27 cellular contexts compared by ENCODE assay signal in genomic region chr11:133836076-133836548, GRCh38. TPM values are rescaled to one million over a fixed set of nuclear protein-coding genes. Genes with fewer than 3 reads are reported as not detected.
DNase-seq lines count a peak whose midpoint lies in the region; FAIRE-seq and TF ChIP-seq lines count a peak whose summit lies in the region.
"Had no signal": no experiment of that assay in that cellular context is flagged by ENCODE, and none has a peak within 500 bp of the region (broad histone marks: within the 10 kb centered on the region; RNA-seq: fewer than 3 reads in every experiment).

No MANE protein-coding gene starts in this region.

- H3K14ac ChIP-seq in H1 (ENCODE audit: insufficient read length) (no peak overlapping the region), neuronal stem cell (ENCODE audit: low read length) (no peak overlapping the region)

- H3K4me2 ChIP-seq in H1 (ENCODE audit: insufficient read depth in 1 of 2, low read depth in 2 of 2, low read length in 2 of 2) (no peak overlapping the region), neuronal stem cell (ENCODE audit: insufficient read depth, low read length, poor library complexity, severe bottlenecking) (no peak overlapping the region)
- H3K4me2 ChIP-seq: PC-9 had no signal

- H3K9ac ChIP-seq in H1 (replicated peaks in 1 of 4; ENCODE audit: extremely low read depth in 1 of 4, low read depth in 3 of 4, low read length in 3 of 4) (no peak overlapping the region), neuronal stem cell (ENCODE audit: low read depth, low read length, poor library complexity) (no peak overlapping the region)

- peak overlapping the region; percentile 32; the same call in 1 of the 2 replicates for H3K18ac ChIP-seq in H1 (ENCODE audit: extremely low read depth, low read length)
- no peak overlapping the region for H3K18ac ChIP-seq in neuronal stem cell (ENCODE audit: low read length)

- no peak overlapping the region for H2BK20ac ChIP-seq in H1 (ENCODE audit: low read length)

- H4K20me1 ChIP-seq in H1 (replicated peaks in 1 of 2; ENCODE audit: control insufficient read depth in 1 of 2, insufficient read depth in 2 of 2, low read length in 2 of 2), result no peaks in the 10 kb centered on the region

- no peak overlapping the region for H2BK5ac ChIP-seq in H1 (ENCODE audit: low read depth, low read length)
- H2BK5ac ChIP-seq in neuronal stem cell (ENCODE audit: low read length), result no peak overlapping the region

- H3K4ac ChIP-seq in H1 (replicated peaks; ENCODE audit: insufficient read length, low read depth, low read length) (no peak overlapping the region), neuronal stem cell (ENCODE audit: low read length) (no peak overlapping the region)

- peaks cover 6 to 9% of the 10 kb centered on the region in 2 experiments; a peak in 2 of 4 replicates for H3K9me3 ChIP-seq in H1 (ENCODE audit: insufficient read depth in 2 of 2, low read depth in 1 of 2, low read length in 1 of 2)
- H3K9me3 ChIP-seq in neuronal stem cell (replicated peaks in 1 of 2; ENCODE audit: control insufficient read depth in 2 of 2, insufficient read depth in 1 of 2, low read depth in 1 of 2, low read length in 2 of 2), result no peaks in the 10 kb centered on the region
- no peaks in the 10 kb centered on the region for H3K9me3 ChIP-seq in Peyer's patch

- TF ChIP-seq CTCF in H1 (IDR thresholded peaks at IDR 0.05; ENCODE audit: control extremely low read depth in 1 of 3, insufficient read depth in 1 of 3, low read depth in 1 of 3, low read length in 3 of 3) (no peak), Peyer's patch (IDR thresholded peaks at IDR 0.05) (no peak)

- H2BK120ac ChIP-seq in H1 (replicated peaks; ENCODE audit: low read depth, low read length) (no peak overlapping the region), neuronal stem cell (ENCODE audit: low read depth, low read length) (no peak overlapping the region)

- H3K4me3 Mint-ChIP-seq in activated CD4-positive, alpha-beta T cell treated with anti-CD3 and anti-CD28 coated beads, Interleukin-2, amount 10 ng/mL, durations not matched to agents 24 days and 14 days, result no peak overlapping the region

- TF ChIP-seq POLR2A in H1 (IDR thresholded peaks at IDR 0.05; ENCODE audit: control extremely low read depth in 1 of 2, low read depth in 2 of 2, low read length in 2 of 2) (no peak), Peyer's patch (IDR thresholded peaks at IDR 0.05) (no peak)

- H3K27ac ChIP-seq in H1 (ENCODE audit: low read depth, low read length) (no peak overlapping the region), neuronal stem cell (replicated peaks; ENCODE audit: low read length) (no peak overlapping the region), Peyer's patch (no peak overlapping the region)
- H3K27ac ChIP-seq: HL-60, PC-9 had no signal

- H3K27ac Mint-ChIP-seq in activated CD4-positive, alpha-beta T cell treated with anti-CD3 and anti-CD28 coated beads, Interleukin-2, amount 10 ng/mL, durations not matched to agents 24 days and 14 days, result no peak overlapping the region

- TF ChIP-seq EP300 in H1 (IDR thresholded peaks at IDR 0.05; ENCODE audit: borderline replicate concordance in 1 of 2, low read depth in 2 of 2, low read length in 2 of 2), result no peak

- H3K4me1 ChIP-seq in H1 (replicated peaks in 1 of 4; ENCODE audit: control insufficient read depth in 3 of 4, insufficient read depth in 4 of 4, low read length in 3 of 4) (peaks cover 0 to 2% (median 0%) of the 10 kb centered on the region in 4 experiments; a peak in 3 of 7 replicates), neuronal stem cell (ENCODE audit: control insufficient read depth in 2 of 2, insufficient read depth in 1 of 2, low read depth in 1 of 2, low read length in 2 of 2) (no peaks in the 10 kb centered on the region), Peyer's patch (no peaks in the 10 kb centered on the region)

- H2AK5ac ChIP-seq in H1 (ENCODE audit: low read depth, low read length) (0 out of 2 replicates have a peak overlapping the region, but pooled peaks have one; percentile 88), neuronal stem cell (ENCODE audit: low read depth, low read length) (no peak overlapping the region)

- no peaks in the 10 kb centered on the region for H3K36me3 Mint-ChIP-seq in activated CD4-positive, alpha-beta T cell treated with anti-CD3 and anti-CD28 coated beads, Interleukin-2, amount 10 ng/mL, durations not matched to agents 24 days and 14 days (ENCODE audit: low read depth)
- H3K36me3 Mint-ChIP-seq: CD4-positive, alpha-beta memory T cell had no signal

- H2BK15ac ChIP-seq in H1 (ENCODE audit: low read length) (peak overlapping the region; percentile 61; the same call in 1 of the 2 replicates), neuronal stem cell (ENCODE audit: low read length) (no peak overlapping the region)

- H3K27me3 Mint-ChIP-seq in activated CD4-positive, alpha-beta T cell treated with anti-CD3 and anti-CD28 coated beads, Interleukin-2, amount 10 ng/mL, durations not matched to agents 24 days and 14 days, result no peaks in the 10 kb centered on the region

- H2AFZ ChIP-seq in H1 (ENCODE audit: low read length) (peak overlapping the region; percentile 75; the same call in 1 of the 2 replicates), neuronal stem cell (ENCODE audit: low read length) (peak overlapping the region; percentile 75)
- H2AFZ ChIP-seq: PC-9 had no signal

- FAIRE-seq in H1 (lab: Jason Lieb, UNC), result no peak
- FAIRE-seq: G401.6, GM12878 had no signal

- H3K36me3 ChIP-seq in H7 (replicated peaks; ENCODE audit: control insufficient read depth, insufficient read depth, low read length), result no peaks in the 10 kb centered on the region
- H3K36me3 ChIP-seq in H1 (ENCODE audit: control insufficient read depth in 2 of 4, insufficient read depth in 4 of 4, low read length in 3 of 4), result no peaks in the 10 kb centered on the region
- no peaks in the 10 kb centered on the region for H3K36me3 ChIP-seq in neuronal stem cell (replicated peaks in 1 of 2; ENCODE audit: control insufficient read depth in 2 of 2, insufficient read depth in 2 of 2, low read length in 2 of 2)
- no peaks in the 10 kb centered on the region for H3K36me3 ChIP-seq in Peyer's patch
- H3K36me3 ChIP-seq: BLaER1 treated with 17β-estradiol and CSF1 and Interleukin-3, amounts not matched to agents 10 nM and 100 nM had no signal

- no peaks in the 10 kb centered on the region for H3K9me3 Mint-ChIP-seq in activated CD4-positive, alpha-beta T cell treated with anti-CD3 and anti-CD28 coated beads, Interleukin-2, amount 10 ng/mL, durations not matched to agents 24 days and 14 days

- H3K23me2 ChIP-seq in H1 (ENCODE audit: low read depth, low read length), result no peaks in the 10 kb centered on the region

- intact Hi-C loops in activated CD4-positive, alpha-beta T cell treated with anti-CD3 and anti-CD28 coated beads, Interleukin-2, amount 10 ng/mL, durations not matched to agents 24 days and 14 days (cut with micrococcal nuclease), result no loop called here

- H3K27me3 ChIP-seq in H7 (ENCODE audit: control insufficient read depth, insufficient read depth, low read length), result no peaks in the 10 kb centered on the region
- H3K27me3 ChIP-seq in H1 (replicated peaks in 1 of 4; ENCODE audit: control insufficient read depth in 3 of 4, extremely low read depth in 1 of 4, insufficient read depth in 3 of 4, low read length in 3 of 4), result no peaks in the 10 kb centered on the region
- H3K27me3 ChIP-seq in neuronal stem cell (ENCODE audit: control insufficient read depth in 3 of 3, insufficient read depth in 3 of 3, low read depth in 1 of 3, low read length in 3 of 3), result no peaks in the 10 kb centered on the region
- no peaks in the 10 kb centered on the region for H3K27me3 ChIP-seq in Peyer's patch
- H3K27me3 ChIP-seq: BLaER1 treated with 17β-estradiol and CSF1 and Interleukin-3, amounts not matched to agents 10 nM and 100 nM had no signal

- peak overlapping the region; percentile 2; the same call in 1 of the 2 replicates for H2BK12ac ChIP-seq in H1 (ENCODE audit: low read depth, low read length)
- H2BK12ac ChIP-seq in neuronal stem cell (ENCODE audit: low read length), result no peak overlapping the region

- H3K79me1 ChIP-seq in H1 (ENCODE audit: low read depth, low read length), result no peaks in the 10 kb centered on the region; the same call in 1 of the 2 replicates
- no peaks in the 10 kb centered on the region for H3K79me1 ChIP-seq in neuronal stem cell (ENCODE audit: low read depth, low read length)

- no peak for TF ChIP-seq RAD21 in H1 (IDR thresholded peaks at IDR 0.05 in 1 of 2, conservative IDR thresholded peaks at IDR 0.05 in 1 of 2; ENCODE audit: low read depth in 2 of 2, low read length in 2 of 2)

- no peak overlapping the region for H3K56ac ChIP-seq in H1 (replicated peaks; ENCODE audit: insufficient read length, low read depth, low read length)

- no peak overlapping the region for H4K5ac ChIP-seq in H1 (ENCODE audit: insufficient read length, low read depth, low read length)

- H3K4me3 ChIP-seq in H7 (ENCODE audit: insufficient read depth, low read depth, low read length) (no peak overlapping the region), H1 (ENCODE audit: extremely low read depth in 1 of 4, insufficient read depth in 2 of 4, low read depth in 3 of 4, low read length in 4 of 4) (no peak overlapping the region), neuronal stem cell (ENCODE audit: low read length in 2 of 2) (no peak overlapping the region), Peyer's patch (no peak overlapping the region)
- H3K4me3 ChIP-seq: BLaER1 treated with 17β-estradiol and CSF1 and Interleukin-3, amounts not matched to agents 10 nM and 100 nM; GM12878; PC-9 had no signal

- H4K91ac ChIP-seq in H1 (replicated peaks; ENCODE audit: insufficient read length, low read length), result peak overlapping the region; percentile 77
- H4K91ac ChIP-seq in neuronal stem cell (ENCODE audit: low read depth, low read length, poor library complexity), result no peak overlapping the region

- H3K79me2 ChIP-seq in H1 (ENCODE audit: control insufficient read depth in 1 of 2, insufficient read depth in 2 of 2, low read length in 2 of 2), result no peaks in the 10 kb centered on the region

- 91% methylated on average over 3 of the region's 3 CpGs; no CpG with 5 or more reads in 1 of the 2 experiments for WGBS in H1 (ENCODE audit: extremely low coverage in 1 of 2, insufficient coverage in 1 of 2, insufficient read length in 1 of 2, insufficient replicate concordance in 2 of 2, low coverage in 1 of 2, low lambda C conversion rate in 2 of 2, missing lambda C conversion rate in 1 of 2), 2 experiments
- no CpG with 5 or more reads among the region's 3 CpGs for WGBS in neuronal stem cell (ENCODE audit: extremely low coverage in 2 of 2, insufficient read length in 2 of 2, insufficient replicate concordance in 1 of 2), 2 donors

- peak; percentile 50 for DNase-seq in activated CD4-positive, alpha-beta T cell treated with anti-CD3 and anti-CD28 coated beads, Interleukin-2, amount 10 ng/mL, durations not matched to agents 24 days and 14 days
- DNase-seq in activated CD4-positive, alpha-beta T cell treated with anti-CD3 and anti-CD28 coated beads, Interleukin-2, amount 50 U/mL, for 1 hour, result no peak
- DNase-seq in H7, result peak; percentile 5
- DNase-seq in H1 (ENCODE audit: low read depth in 1 of 2, low spot score in 2 of 2), result no peak
- DNase-seq in neuronal stem cell (ENCODE audit: low spot score), result no peak
- DNase-seq in Peyer's patch, result no peak
- no peak for DNase-seq in GM19240 (ENCODE audit: insufficient read length, low spot score)
- DNase-seq in activated effector memory CD4-positive, alpha-beta T cell treated with anti-CD3 and anti-CD28 coated beads, Interleukin-2, amount 50 U/mL, for 16 hours, result no peak
- DNase-seq: CD4-positive, alpha-beta memory T cell; COR-L47; Kasumi-1; MV-4-11; NCI-H1105; NCI-H2029; NCI-H446; NCI-H82; PC-9; RPMI8226; SHP77 had no signal

- no peak overlapping the region for H3K23ac ChIP-seq in H1 (ENCODE audit: insufficient read length)
- H3K23ac ChIP-seq in neuronal stem cell (ENCODE audit: low read depth, low read length, poor library complexity), result no peak overlapping the region

- H4K8ac ChIP-seq in H1 (ENCODE audit: extremely low read depth, insufficient read depth, low read length), result no peak overlapping the region
- H4K8ac ChIP-seq in neuronal stem cell (ENCODE audit: low read depth, low read length), result no peak overlapping the region

- peaks cover 4% of the 10 kb centered on the region for H3K4me1 Mint-ChIP-seq in activated CD4-positive, alpha-beta T cell treated with anti-CD3 and anti-CD28 coated beads, Interleukin-2, amount 10 ng/mL, durations not matched to agents 24 days and 14 days

- CTCF ChIA-PET in H1 (lab: Charles Lee; ENCODE audit: partially characterized antibody), result interaction anchor here (0.7 to 8.4 kb wide), 28 partner anchors 10 to 766 kb away, joined by 3 to 97 read pairs (median 5); partner anchors contain the start of gene SPATA19

- POLR2A ChIA-PET in H1 (lab: Charles Lee; ENCODE audit: partially characterized antibody), result interaction anchor here (1.3 kb wide), 1 partner anchor 765 kb away, joined by 3 read pairs; no protein-coding TSS in a partner anchor

RNA-seq across cellular contexts. Expression of gene SPATA19, which starts 9.2 kb away (rescaled TPM):
- total RNA-seq in activated CD4-positive, alpha-beta T cell treated with anti-CD3 and anti-CD28 coated beads, Interleukin-2, amount 10 ng/mL, durations not matched to agents 24 days and 14 days, result not detected in 2 replicates
- total RNA-seq in H7 (2014; rRNA removed; shearing (Covaris generic)), result not detected in 2 replicates
- not detected in 2 replicates for total RNA-seq in H1 (2021; fragmentation: NEBNext Ultra II Directional; extraction: Animal tissue kit (Norgen Biotek cat#: 25700))
- polyA plus RNA-seq in H1 (2011; rRNA removed), result not detected in 2 replicates
- polyA plus RNA-seq in H1 (2011; cell fraction: cytosol; rRNA removed), result not detected
- not detected for polyA plus RNA-seq in H1 (2011; cell fraction: nucleus; rRNA removed)
- polyA plus RNA-seq in H1 (2012, experiment 1 of 2), result not detected in 4 replicates
- polyA plus RNA-seq in H1 (2012, experiment 2 of 2), result not detected
- polyA plus RNA-seq in H1 (2013, experiment 1 of 2), result not detected
- not detected for polyA plus RNA-seq in H1 (2013, experiment 2 of 2)
- polyA minus RNA-seq in H1 (2011; rRNA and poly(A)+ RNA removed), result not detected in 2 replicates
- not detected for polyA minus RNA-seq in H1 (2011; cell fraction: cytosol; rRNA and poly(A)+ RNA removed)
- polyA minus RNA-seq in H1 (2011; cell fraction: nucleus; rRNA and poly(A)+ RNA removed), result not detected
- polyA plus RNA-seq in neuronal stem cell (2013, experiment 1 of 2), result not detected
- polyA plus RNA-seq in neuronal stem cell (2013, experiment 2 of 2), result not detected
- not detected for total RNA-seq in Peyer's patch
- total RNA-seq: A172; CD4-positive, alpha-beta memory T cell; GM12878; H4; M059J; PC-9; SK-MEL-5 had no signal
- polyA plus RNA-seq: CD4-positive, alpha-beta memory T cell; GM12878 had no signal

Comparison
In these comparisons a context has a peak if more than half of its experiments do, and no peak if none do; other contexts are left out.
1. DNase-seq: peak in activated CD4-positive, alpha-beta T cell treated with anti-CD3 and anti-CD28 coated beads, Interleukin-2, amount 10 ng/mL, durations not matched to agents 24 days and 14 days (single experiment) and H7 (single experiment); none in activated CD4-positive, alpha-beta T cell treated with anti-CD3 and anti-CD28 coated beads, Interleukin-2, amount 50 U/mL, for 1 hour (single experiment), H1 (0 of 2), neuronal stem cell (single experiment), Peyer's patch (0 of 3), GM19240 (single experiment) and activated effector memory CD4-positive, alpha-beta T cell treated with anti-CD3 and anti-CD28 coated beads, Interleukin-2, amount 50 U/mL, for 16 hours (single experiment).